In the genomic region with DNA sequence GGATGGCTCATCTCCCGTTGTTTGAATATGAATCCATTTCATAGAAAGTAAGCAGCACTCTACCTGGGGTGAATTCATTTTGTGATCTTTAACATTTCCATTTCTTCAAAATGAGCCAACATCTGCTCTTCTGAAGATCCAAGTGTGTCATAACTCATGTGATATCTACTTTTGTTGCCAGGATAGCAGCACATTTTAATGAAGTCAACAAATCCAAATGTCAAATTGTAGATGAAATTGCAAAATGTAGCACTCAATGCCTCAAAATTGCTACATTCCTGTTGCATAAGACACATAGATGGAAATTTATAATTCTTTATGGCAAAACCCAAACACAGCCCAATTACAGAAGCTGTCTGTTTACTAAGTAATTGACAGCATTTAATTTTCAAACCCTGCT, we compare ENCODE assay signal across 14 cellular contexts.
DNase-seq lines count a peak whose midpoint lies in the region; ATAC-seq and TF ChIP-seq lines count a peak whose summit lies in the region.
"Had no signal": no experiment of that assay in that cellular context is flagged by ENCODE, and none has a peak within 500 bp of the region (broad histone marks: within the 10 kb centered on the region; RNA-seq: fewer than 3 reads in every experiment).

No MANE protein-coding gene starts in this region.

- no peak overlapping the region for H3K4me3 ChIP-seq in choroid plexus epithelial cell (ENCODE audit: low read depth, low read length)
- no peak overlapping the region for H3K4me3 ChIP-seq in fibroblast of pulmonary artery (replicated peaks; ENCODE audit: low read depth, low read length)
- H3K4me3 ChIP-seq in MM.1S (ENCODE audit: low read length) = no peak overlapping the region
- H3K4me3 ChIP-seq in dorsolateral prefrontal cortex = no peak overlapping the region
- H3K4me3 ChIP-seq: GM23338 had no signal

- H4K20me1 ChIP-seq in MM.1S (ENCODE audit: insufficient read depth, low read length) = no peaks in the 10 kb centered on the region

- no peaks in the 10 kb centered on the region for H3K36me3 ChIP-seq in MM.1S (replicated peaks; ENCODE audit: insufficient read depth, low read length)

- H3K27me3 ChIP-seq in MM.1S (replicated peaks; ENCODE audit: insufficient read depth, low read length) = no peaks in the 10 kb centered on the region
- H3K27me3 ChIP-seq in dorsolateral prefrontal cortex = no peaks in the 10 kb centered on the region

- H3K9ac ChIP-seq in MM.1S (ENCODE audit: low read length) = no peak overlapping the region

- peaks cover 18% of the 10 kb centered on the region; the same call in 1 of the 2 replicates for H3K4me1 ChIP-seq in MM.1S (ENCODE audit: low read length)
- H3K4me1 ChIP-seq: Caco-2 had no signal

- H3K27ac ChIP-seq in MM.1S (ENCODE audit: low read length) (no peak overlapping the region), dorsolateral prefrontal cortex (no peak overlapping the region)

- H3K79me2 ChIP-seq in MM.1S (ENCODE audit: low read length) = no peaks in the 10 kb centered on the region

- H3F3A ChIP-seq in MM.1S (ENCODE audit: insufficient read depth, low read length) = no peaks in the 10 kb centered on the region

- no peak overlapping the region for H2AFZ ChIP-seq in MM.1S (ENCODE audit: low read length)
- H2AFZ ChIP-seq: GM23338 had no signal

- H3K4me2 ChIP-seq in MM.1S (ENCODE audit: low read depth, low read length) = no peak overlapping the region
- H3K4me2 ChIP-seq: GM23338 had no signal

- TF ChIP-seq CTCF in choroid plexus epithelial cell (conservative IDR thresholded peaks at IDR 0.05; ENCODE audit: low read depth, low read length) (no peak), fibroblast of pulmonary artery (IDR thresholded peaks at IDR 0.05; ENCODE audit: low read length, missing control alignments) (no peak), MM.1S (IDR thresholded peaks at IDR 0.05; ENCODE audit: low read length) (no peak), dorsolateral prefrontal cortex (IDR thresholded peaks at IDR 0.05 in 54 of 56, conservative IDR thresholded peaks at IDR 0.05 in 2 of 56; ENCODE audit: low read depth in 1 of 56, partially characterized antibody in 56 of 56) (no peak)

- H3K9me2 ChIP-seq in MM.1S (replicated peaks; ENCODE audit: insufficient read depth, low read length) = no peaks in the 10 kb centered on the region

- intact Hi-C loops in dorsolateral prefrontal cortex (cut with DNase I) = no loop called here

- DNase-seq in GM04503 (ENCODE audit: low read depth) (peak; percentile 11), choroid plexus epithelial cell (ENCODE audit: low read depth) (peak; percentile 34), fibroblast of pulmonary artery (ENCODE audit: low read depth) (peak; percentile 13), MM.1S (no peak), dorsolateral prefrontal cortex (no peak)
- DNase-seq: Caco-2; CD8-positive, alpha-beta memory T cell; DND-41; GF-D8; H7 had no signal

- H3K9me3 ChIP-seq in MM.1S (replicated peaks; ENCODE audit: insufficient read depth, low read length) = no peaks in the 10 kb centered on the region
- H3K9me3 ChIP-seq: Caco-2 had no signal

- ATAC-seq in HG03175 (IDR thresholded peaks at IDR 0.05; ENCODE audit: unreplicated experiment) (no peak), HG03469 (IDR thresholded peaks at IDR 0.05; ENCODE audit: unreplicated experiment) (no peak)
- ATAC-seq: GM23338, HepG2 had no signal

Comparison
In these comparisons a context has a peak if more than half of its experiments do, and no peak if none do; other contexts are left out.
1. DNase-seq: peak in GM04503 (single experiment), choroid plexus epithelial cell (single experiment) and fibroblast of pulmonary artery (single experiment); none in MM.1S (single experiment) and dorsolateral prefrontal cortex (0 of 10).